In genomic region chr11:67508486-67509121, GRCh38 we compare ENCODE assay signal across 8 cellular contexts. TPM values are rescaled to one million over a fixed set of nuclear protein-coding genes. Genes with fewer than 3 reads are reported as not detected.
DNase-seq lines count a peak whose midpoint lies in the region; ATAC-seq and TF ChIP-seq lines count a peak whose summit lies in the region.

No MANE protein-coding gene starts in this region.

- ATAC-seq in HG02852 (IDR thresholded peaks at IDR 0.05; ENCODE audit: unreplicated experiment): peak; percentile 32

- H3K36me3 ChIP-seq in left ventricle myocardium inferior: peaks cover 8% of the 10 kb centered on the region

- H3K4me3 Mint-ChIP-seq in progenitor cell of endocrine pancreas (ENCODE audit: low read depth): peak overlapping the region; percentile 81

- TF ChIP-seq CTCF in GM13976 (IDR thresholded peaks at IDR 0.05; ENCODE audit: borderline replicate concordance, control extremely low read depth, extremely low read depth, insufficient read depth, missing control alignments) (no peak), left ventricle myocardium inferior (IDR thresholded peaks at IDR 0.05; ENCODE audit: borderline replicate concordance) (no peak), progenitor cell of endocrine pancreas (IDR thresholded peaks at IDR 0.05; ENCODE audit: unreplicated experiment) (no peak)

- peaks cover 20% of the 10 kb centered on the region for H3K4me1 Mint-ChIP-seq in progenitor cell of endocrine pancreas (ENCODE audit: low read depth)

- peak overlapping the region; percentile 100 for H3K27ac ChIP-seq in left ventricle myocardium inferior (replicated peaks)

- peak overlapping the region; percentile 95 for H3K27ac Mint-ChIP-seq in progenitor cell of endocrine pancreas

- H3K4me3 ChIP-seq in left ventricle myocardium inferior: peak overlapping the region; percentile 97

- intact Hi-C loops in left ventricle myocardium inferior (cut with micrococcal nuclease): loop anchor here (10.0 kb wide), 1 partner anchor 114 kb away; the partner anchor contains the start of gene RAD9A

- in situ Hi-C loops in GM13976 (cut with MboI; ENCODE audit: low sequenced_read_pairs, unreplicated experiment): loop anchor here (10.0 kb wide), 1 partner anchor 124 kb away; no protein-coding TSS in a partner anchor

- H3K9me3 Mint-ChIP-seq in progenitor cell of endocrine pancreas (ENCODE audit: low read depth): no peaks in the 10 kb centered on the region

- peak; percentile 99 for DNase-seq in GM13976 (ENCODE audit: low spot score)
- peak; percentile 84 for DNase-seq in NCI-H1436 treated with DMSO at 0.1 percent for 48 hours (lab: John Stamatoyannopoulos, UW)
- peak; percentile 99 for DNase-seq in T follicular helper cell (ENCODE audit: low read depth)
- DNase-seq in amniotic epithelial cell (ENCODE audit: low read depth): peak; percentile 90
- peak; percentile 99 for DNase-seq in left ventricle myocardium inferior
- DNase-seq in progenitor cell of endocrine pancreas (ENCODE audit: low spot score, unreplicated experiment): peak; percentile 97
- DNase-seq in ureter (ENCODE audit: low spot score): peak; percentile 98

- peaks cover 17% of the 10 kb centered on the region for H3K27me3 ChIP-seq in left ventricle myocardium inferior (ENCODE audit: low read depth)

- peaks cover 23% of the 10 kb centered on the region for H3K27me3 Mint-ChIP-seq in progenitor cell of endocrine pancreas

- peaks cover 52% of the 10 kb centered on the region for H3K4me1 ChIP-seq in left ventricle myocardium inferior

- peaks cover 1% of the 10 kb centered on the region for H3K36me3 Mint-ChIP-seq in progenitor cell of endocrine pancreas (ENCODE audit: insufficient read depth)

- no peaks in the 10 kb centered on the region for H3K9me3 ChIP-seq in left ventricle myocardium inferior (replicated peaks)

RNA-seq across cellular contexts. Expression of gene CDK2AP2, which starts 0.6 kb away (rescaled TPM):
- total RNA-seq in left ventricle myocardium inferior (66.1 TPM), progenitor cell of endocrine pancreas (35.0 and 35.7 TPM in 2 replicates), ureter (40.5 TPM)

RNA-seq across cellular contexts. Expression of gene PITPNM1, which starts 3.4 kb away (rescaled TPM):
- total RNA-seq in left ventricle myocardium inferior (36.6 TPM), progenitor cell of endocrine pancreas (67.9 and 76.3 TPM in 2 replicates), ureter (41.2 TPM)

RNA-seq across cellular contexts. Expression of gene CABP2, which starts 14.6 kb away (rescaled TPM):
- total RNA-seq in left ventricle myocardium inferior: not detected
- not detected in 2 replicates for total RNA-seq in progenitor cell of endocrine pancreas
- total RNA-seq in ureter: not detected

RNA-seq across cellular contexts. Expression of gene AIP, which starts 25.8 kb away (rescaled TPM):
- total RNA-seq in left ventricle myocardium inferior (55.3 TPM), progenitor cell of endocrine pancreas (39.2 and 39.5 TPM in 2 replicates), ureter (46.8 TPM)

RNA-seq across cellular contexts. Expression of gene TMEM134, which starts 39.6 kb away (rescaled TPM):
- 87.5 TPM for total RNA-seq in left ventricle myocardium inferior
- 63.3 and 68.6 TPM in 2 replicates for total RNA-seq in progenitor cell of endocrine pancreas
- 134 TPM for total RNA-seq in ureter

Comparison
In these comparisons a context has a peak if more than half of its experiments do, and no peak if none do; other contexts are left out.
1. Peak in every context shown above with its lines: DNase-seq, ATAC-seq, H3K4me3 ChIP-seq and H3K27ac ChIP-seq.